Comparison of ENCODE assay signal across 10 cellular contexts in the genomic region with DNA sequence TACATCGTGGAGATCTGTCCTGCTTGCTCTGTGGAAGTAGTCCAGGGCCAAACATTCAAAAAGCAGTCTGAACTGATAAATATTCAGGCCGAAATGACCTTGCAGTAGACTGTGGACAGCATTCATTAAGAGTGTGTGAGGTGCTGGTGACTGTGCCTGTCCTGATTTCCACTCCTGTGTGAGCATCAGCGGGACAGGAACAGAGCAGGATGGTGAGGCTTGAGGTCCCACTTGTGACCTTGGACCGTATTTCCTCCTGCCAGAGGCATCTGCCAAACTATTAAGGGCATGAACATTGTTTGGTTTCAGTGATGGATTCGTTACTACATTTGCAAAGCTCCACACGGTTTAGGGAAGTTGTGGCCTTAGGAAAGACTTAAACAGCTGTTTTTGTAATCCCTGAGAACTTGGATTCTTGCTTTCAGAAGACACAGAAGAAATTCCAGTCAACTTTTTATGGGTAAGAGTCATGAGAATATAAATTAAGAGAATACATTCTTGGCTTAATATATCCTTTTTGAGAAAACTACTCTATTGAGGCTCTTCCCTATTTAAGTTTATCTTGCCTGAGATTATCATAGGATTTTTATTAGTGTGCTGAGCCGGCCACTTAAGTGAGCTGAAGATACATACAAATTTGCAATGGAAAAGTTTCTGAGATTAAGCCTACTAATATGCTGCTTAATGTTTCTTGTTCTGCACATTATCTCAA. TPM values are rescaled to one million over a fixed set of nuclear protein-coding genes. Genes with fewer than 3 reads are reported as not detected.
DNase-seq lines count a peak whose midpoint lies in the region; ATAC-seq, FAIRE-seq and TF ChIP-seq lines count a peak whose summit lies in the region.
"Had no signal": no experiment of that assay in that cellular context is flagged by ENCODE, and none has a peak within 500 bp of the region (broad histone marks: within the 10 kb centered on the region; RNA-seq: fewer than 3 reads in every experiment).

No MANE protein-coding gene starts in this region.

- H3K36me3 Mint-ChIP-seq in CD4-positive, alpha-beta T cell (ENCODE audit: low read depth): no peaks in the 10 kb centered on the region

- H3K36me3 ChIP-seq in RWPE2 (ENCODE audit: low read depth): no peaks in the 10 kb centered on the region
- H3K36me3 ChIP-seq in pancreas: no peaks in the 10 kb centered on the region

- H3K4me1 ChIP-seq in RWPE2 (ENCODE audit: insufficient read depth, poor library complexity, severe bottlenecking) (peaks cover 28% of the 10 kb centered on the region), pancreas (peaks cover 16 to 36% (median 35%) of the 10 kb centered on the region in 3 donors)

- peak overlapping the region; percentile 54 for H3K27ac Mint-ChIP-seq in CD4-positive, alpha-beta T cell

- H3K4me3 ChIP-seq in RWPE2 (ENCODE audit: severe bottlenecking) (no peak overlapping the region), pancreas (no peak overlapping the region)

- no peak for ATAC-seq in CD4-positive, alpha-beta T cell (ENCODE audit: poor library complexity)
- ATAC-seq in RWPE2 (ENCODE audit: low read depth) (no peak), pancreas (peak; percentile 31 to 68 (median 49))
- ATAC-seq: activated CD4-positive, CD25-positive, alpha-beta regulatory T cell treated with anti-CD3 and anti-CD28 coated beads, Interleukin-2, amount 50 U/mL, for 24 hours had no signal

- no peak overlapping the region for H3K4me3 Mint-ChIP-seq in CD4-positive, alpha-beta T cell
- H3K4me3 Mint-ChIP-seq: neural crest cell had no signal

- H3K27me3 ChIP-seq in CD4-positive, alpha-beta T cell (ENCODE audit: control insufficient read depth, insufficient read depth, low read length): no peaks in the 10 kb centered on the region
- H3K27me3 ChIP-seq in RWPE2 (ENCODE audit: insufficient read depth, poor library complexity, severe bottlenecking) (no peaks in the 10 kb centered on the region), pancreas (no peaks in the 10 kb centered on the region)

- POLR2A ChIA-PET in CD4-positive, alpha-beta T cell (lab: Charles Lee): no interaction called here

- 18 to 20% methylated on average over 7 of the region's 7 CpGs for WGBS in pancreas, 2 donors

- H3K4me1 Mint-ChIP-seq in CD4-positive, alpha-beta T cell (ENCODE audit: low read depth): peaks cover 88% of the 10 kb centered on the region

- no peaks in the 10 kb centered on the region for H3K27me3 Mint-ChIP-seq in CD4-positive, alpha-beta T cell

- CTCF ChIA-PET in CD4-positive, alpha-beta T cell (lab: Charles Lee): no interaction called here

- H3K9me3 Mint-ChIP-seq in CD4-positive, alpha-beta T cell: no peaks in the 10 kb centered on the region
- H3K9me3 Mint-ChIP-seq: neural crest cell had no signal

- H3K27ac ChIP-seq in CD4-positive, alpha-beta T cell (ENCODE audit: low read depth, low read length): no peak overlapping the region
- H3K27ac ChIP-seq in RWPE2 (ENCODE audit: poor library complexity, severe bottlenecking) (peak overlapping the region; percentile 3), pancreas (peak overlapping the region in 3 of 4 donors; percentile 17 to 61 (median 37))

- no peaks in the 10 kb centered on the region for H3K9me3 ChIP-seq in CD4-positive, alpha-beta T cell (ENCODE audit: control insufficient read depth, low read length)
- H3K9me3 ChIP-seq in RWPE2 (ENCODE audit: severe bottlenecking) (no peaks in the 10 kb centered on the region), pancreas (no peaks in the 10 kb centered on the region)

- DNase-seq in CD4-positive, alpha-beta T cell: no peak
- no peak for DNase-seq in RWPE2 (ENCODE audit: low spot score)
- peak; percentile 24 for DNase-seq in foreskin melanocyte
- no peak for DNase-seq in pancreas
- DNase-seq in stimulated activated CD4-positive, alpha-beta T cell treated with anti-CD3 and anti-CD28 coated beads, Interleukin-4, amount 100 ng/mL, for 1 hour: no peak
- DNase-seq in activated CD8-positive, alpha-beta memory T cell treated with anti-CD3 and anti-CD28 coated beads for 24 hours: no peak
- no peak for DNase-seq in NCI-H226
- DNase-seq in activated CD4-positive, alpha-beta T cell treated with anti-CD3 and anti-CD28 coated beads for 1 hour: no peak

- intact Hi-C loops in CD4-positive, alpha-beta T cell (cut with DNase I, micrococcal nuclease): no loop called here
- intact Hi-C loops in pancreas (cut with DNase I): no loop called here

- no peak for TF ChIP-seq CTCF in CD4-positive, alpha-beta T cell (IDR thresholded peaks at IDR 0.05)
- no peak for TF ChIP-seq CTCF in RWPE2 (IDR thresholded peaks at IDR 0.05; ENCODE audit: poor library complexity, severe bottlenecking)
- TF ChIP-seq CTCF in pancreas (IDR thresholded peaks at IDR 0.05): no peak

- FAIRE-seq in pancreas (lab: Jason Lieb, UNC): no peak

RNA-seq across cellular contexts. Expression of a gene that starts 32.9 kb away (rescaled TPM):
- 10 to 100 TPM; 64.9 to 66.9 TPM for total RNA-seq in CD4-positive, alpha-beta T cell
- 10 to 100 TPM; 24.7 to 41.7 (median 29.9) TPM for total RNA-seq in pancreas
- polyA plus RNA-seq in pancreas: 10 to 100 TPM; 10.6 to 14.9 TPM

Comparison
In these comparisons a context has a peak if more than half of its experiments do, and no peak if none do; other contexts are left out.
1. ATAC-seq: peak in pancreas (4 of 4); none in CD4-positive, alpha-beta T cell (single experiment) and RWPE2 (single experiment).